Comparison of ENCODE assay signal across 21 cellular contexts in genomic region chr18:7623681-7624080, GRCh38.
"Had no signal": no experiment of that assay in that cellular context is flagged by ENCODE, and none has a peak within 500 bp of the region (broad histone marks: within the 10 kb centered on the region; RNA-seq: fewer than 3 reads in every experiment).

No MANE protein-coding gene starts in this region.

- H3K9me3 ChIP-seq: colonic mucosa, esophagus squamous epithelium, gastrocnemius medialis, heart right ventricle, lower lobe of right lung had no signal

- DNase-seq: cerebellar nuclear complex; colonic mucosa; cortex of kidney; effector CD8-positive, alpha-beta T cell; esophagus squamous epithelium; foreskin fibroblast; foreskin melanocyte; gastrocnemius medialis; glutamatergic neuron; head of caudate nucleus; heart right ventricle; hippocampal formation; kidney glomerular epithelial cell; left colon; left ventricle myocardium superior; lower lobe of right lung; mesendoderm; midbrain had no signal

- H3K4me3 ChIP-seq: colonic mucosa, esophagus squamous epithelium, gastrocnemius medialis, heart right ventricle, lower lobe of right lung had no signal

- H3K36me3 ChIP-seq: colonic mucosa, esophagus squamous epithelium, gastrocnemius medialis, heart right ventricle, lower lobe of right lung had no signal

- H3K27me3 ChIP-seq: colonic mucosa, esophagus squamous epithelium, gastrocnemius medialis, heart right ventricle had no signal

- H3K4me1 ChIP-seq: colonic mucosa had no signal

- FAIRE-seq: endothelial cell of umbilical vein, keratinocyte had no signal

- ATAC-seq: gastrocnemius medialis, left colon, left lobe of liver, lower lobe of right lung had no signal

- H3K27ac ChIP-seq: colonic mucosa, esophagus squamous epithelium, gastrocnemius medialis, lower lobe of right lung had no signal
